In genomic region chr10:3786295-3786981, GRCh38 we compare ENCODE assay signal across 8 cellular contexts. TPM values are rescaled to one million over a fixed set of nuclear protein-coding genes. Genes with fewer than 3 reads are reported as not detected.
DNase-seq lines count a peak whose midpoint lies in the region; ATAC-seq, FAIRE-seq and TF ChIP-seq lines count a peak whose summit lies in the region.

No MANE protein-coding gene starts in this region.

- ATAC-seq in GM21717 (IDR thresholded peaks at IDR 0.05; ENCODE audit: unreplicated experiment) = no peak

- peak; percentile 30 for TF ChIP-seq POLR2A in H54 (IDR thresholded peaks at IDR 0.05; ENCODE audit: low read depth, low read length)

- no peak for DNase-seq in H54 (ENCODE audit: insufficient read length, low spot score)
- peak; percentile 9 for DNase-seq in RPMI8226
- peak; percentile 91 for DNase-seq in dermis blood vessel endothelial cell
- peak; percentile 64 for DNase-seq in mucosa of gallbladder (ENCODE audit: low spot score)
- DNase-seq in SHP77 (lab: John Stamatoyannopoulos, UW) = no peak
- no peak for DNase-seq in effector CD4-positive, alpha-beta T cell
- no peak for DNase-seq in SIG-M5 treated with dmso at 0.1 percent for 504 hours (lab: John Stamatoyannopoulos, UW; ENCODE audit: unreplicated experiment)

- FAIRE-seq in H54 (lab: Jason Lieb, UNC) = no peak

RNA-seq across cellular contexts. Expression of gene KLF6, which starts 1.4 kb away (rescaled TPM):
- total RNA-seq in dermis blood vessel endothelial cell (101 and 205 TPM in 2 replicates), mucosa of gallbladder (165 TPM)

Comparison
In these comparisons a context has a peak if more than half of its experiments do, and no peak if none do; other contexts are left out.
1. DNase-seq: peak in RPMI8226 (single experiment), dermis blood vessel endothelial cell (single experiment) and mucosa of gallbladder (single experiment); none in H54 (single experiment), SHP77 (0 of 2), effector CD4-positive, alpha-beta T cell (single experiment) and SIG-M5 treated with dmso at 0.1 percent for 504 hours (single experiment).